Comparison of ENCODE assay signal across 1 cellular context in the genomic region with DNA sequence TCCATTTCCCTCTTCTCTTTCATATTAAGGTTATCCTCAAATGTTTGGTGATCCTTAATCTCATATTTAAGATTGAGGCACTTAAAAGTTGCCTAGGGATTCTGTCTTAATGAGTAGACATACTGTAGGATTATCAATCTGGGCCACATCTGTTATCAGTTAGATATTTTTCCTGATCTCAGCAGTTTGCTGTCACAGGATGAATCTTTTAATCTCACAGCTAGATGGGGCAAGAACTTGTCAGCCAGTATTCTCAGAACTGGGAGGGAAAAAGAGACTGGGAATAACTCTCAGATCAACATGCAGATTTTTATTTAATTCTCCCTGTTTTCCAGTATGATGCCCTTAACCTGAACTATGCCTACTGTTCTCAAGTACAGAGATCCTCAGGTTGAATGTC.
TF ChIP-seq lines count a peak whose summit lies in the region.

No MANE protein-coding gene starts in this region.

TF ChIP-seq in H1, 55 proteins besides CTCF, POLR2A, EP300 and RAD21:
- TF ChIP-seq MAFK (IDR thresholded peaks at IDR 0.05; ENCODE audit: low read depth, low read length) = peak; percentile 38; the same call in 1 of the 2 replicates
- no peak for TF ChIP-seq TBP (IDR thresholded peaks at IDR 0.05; ENCODE audit: low read depth, low read length)
